In the genomic region with DNA sequence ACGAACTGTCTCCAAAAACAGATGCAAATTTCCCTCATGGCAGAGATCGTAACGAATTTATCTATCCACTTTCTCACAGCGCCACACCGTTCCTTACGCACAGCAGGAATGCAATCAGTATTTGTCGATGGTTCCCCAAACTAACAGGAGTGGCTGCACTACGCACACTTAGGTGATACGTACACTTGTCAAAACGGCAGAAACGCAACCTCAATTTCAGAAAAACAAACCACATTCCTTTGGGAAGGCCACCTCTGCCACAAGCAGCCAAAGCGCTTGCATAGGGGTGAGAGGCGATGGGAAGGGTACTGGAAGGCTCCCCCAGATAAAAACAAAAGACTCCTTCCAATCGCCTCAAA, we compare ENCODE assay signal across 8 cellular contexts. TPM values are rescaled to one million over a fixed set of nuclear protein-coding genes. Genes with fewer than 3 reads are reported as not detected.
DNase-seq lines count a peak whose midpoint lies in the region; ATAC-seq and TF ChIP-seq lines count a peak whose summit lies in the region.

No MANE protein-coding gene starts in this region.

- no peak for TF ChIP-seq CTCF in heart left ventricle (IDR thresholded peaks at IDR 0.05)

- DNase-seq in NCI-H1417 (lab: John Stamatoyannopoulos, UW) (peak in 2 of 3 experiments; percentile 73 to 76), NCI-H1417 treated with DMSO at 0.1 percent for 48 hours (lab: John Stamatoyannopoulos, UW) (no peak), HCEC 1CT (peak; percentile 18), M059J (ENCODE audit: low read depth) (peak; percentile 27), heart left ventricle (no peak), trophoblast cell (peak in 1 of 2 donors; percentile 37)
- no peak for DNase-seq in activated T-helper 2 cell treated with anti-CD3 and anti-CD28 coated beads, Interferon-gamma antibody, Interleukin-2, Interleukin-4, amounts not matched to agents 10 μg/mL and 5 μg/mL and 100 μg/mL, durations not matched to agents 14 hours and 24 hours and 36 hours (ENCODE audit: low spot score)
- no peak for DNase-seq in effector CD4-positive, alpha-beta T cell

- H3K9me3 Mint-ChIP-seq in activated T-helper 2 cell treated with anti-CD3 and anti-CD28 coated beads, Interferon-gamma antibody, Interleukin-2, Interleukin-4, amounts not matched to agents 10 μg/mL and 5 μg/mL and 100 μg/mL, durations not matched to agents 14 hours and 24 hours and 36 hours = no peaks in the 10 kb centered on the region

- H3K36me3 ChIP-seq in heart left ventricle = no peaks in the 10 kb centered on the region
- no peaks in the 10 kb centered on the region for H3K36me3 ChIP-seq in trophoblast cell (ENCODE audit: control insufficient read depth in 1 of 2, insufficient read depth in 2 of 2, low read length in 2 of 2)

- H3K9me3 ChIP-seq in heart left ventricle (no peaks in the 10 kb centered on the region), trophoblast cell (ENCODE audit: insufficient read depth, low read depth, low read length) (peaks cover 3% of the 10 kb centered on the region)

- H3K4ac ChIP-seq in trophoblast cell (ENCODE audit: low read depth, low read length) = peak overlapping the region; percentile 56

- H3K4me1 ChIP-seq in heart left ventricle = peaks cover 0 to 26% (median 18%) of the 10 kb centered on the region in 12 donors
- H3K4me1 ChIP-seq in trophoblast cell (ENCODE audit: control insufficient read depth in 1 of 2, insufficient read depth in 2 of 2, low read length in 2 of 2) = peaks cover 0 to 8% of the 10 kb centered on the region in 2 experiments

- peak overlapping the region; percentile 59 for H4K91ac ChIP-seq in trophoblast cell (ENCODE audit: low read depth, low read length)

- H3K27ac Mint-ChIP-seq in activated T-helper 2 cell treated with anti-CD3 and anti-CD28 coated beads, Interferon-gamma antibody, Interleukin-2, Interleukin-4, amounts not matched to agents 10 μg/mL and 5 μg/mL and 100 μg/mL, durations not matched to agents 14 hours and 24 hours and 36 hours = peak overlapping the region; percentile 97

- ATAC-seq in heart left ventricle = peak in 3 of 4 donors; percentile 20 to 35 (median 21)

- H2BK12ac ChIP-seq in trophoblast cell (ENCODE audit: low read length) = no peak overlapping the region

- H3K4me3 ChIP-seq in heart left ventricle (peak overlapping the region; percentile 71 to 98 (median 84)), trophoblast cell (ENCODE audit: low read depth, low read length) (peak overlapping the region; percentile 99)

- peaks cover 13% of the 10 kb centered on the region for H3K79me2 ChIP-seq in trophoblast cell (ENCODE audit: control insufficient read depth, insufficient read depth, low read length, poor library complexity)

- peaks cover 27% of the 10 kb centered on the region for H3K4me1 Mint-ChIP-seq in activated T-helper 2 cell treated with anti-CD3 and anti-CD28 coated beads, Interferon-gamma antibody, Interleukin-2, Interleukin-4, amounts not matched to agents 10 μg/mL and 5 μg/mL and 100 μg/mL, durations not matched to agents 14 hours and 24 hours and 36 hours (ENCODE audit: low read depth)

- H2BK120ac ChIP-seq in trophoblast cell (ENCODE audit: insufficient read depth, low read length, poor library complexity) = no peak overlapping the region

- H3K27ac ChIP-seq in heart left ventricle (peak overlapping the region; percentile 14 to 96 (median 86)), trophoblast cell (ENCODE audit: low read depth, low read length) (peak overlapping the region; percentile 43)

- H3K27me3 ChIP-seq in heart left ventricle (no peaks in the 10 kb centered on the region), trophoblast cell (ENCODE audit: insufficient read depth, low read length) (no peaks in the 10 kb centered on the region)

- no peak overlapping the region for H3K23ac ChIP-seq in trophoblast cell (ENCODE audit: low read length)

- peak overlapping the region; percentile 91 for H3K4me3 Mint-ChIP-seq in activated T-helper 2 cell treated with anti-CD3 and anti-CD28 coated beads, Interferon-gamma antibody, Interleukin-2, Interleukin-4, amounts not matched to agents 10 μg/mL and 5 μg/mL and 100 μg/mL, durations not matched to agents 14 hours and 24 hours and 36 hours (ENCODE audit: low read depth)

- peak overlapping the region; percentile 88 for H4K8ac ChIP-seq in trophoblast cell (ENCODE audit: low read depth, low read length)

- no peak for TF ChIP-seq POLR2A in heart left ventricle (IDR thresholded peaks at IDR 0.05)

- peaks cover 4% of the 10 kb centered on the region for H3K79me1 ChIP-seq in trophoblast cell (ENCODE audit: low read length)

- WGBS in heart left ventricle, 4 donors = 0 to 1% (median 0%) methylated on average over 13 to 14 of the region's 14 CpGs
- no CpG with 5 or more reads among the region's 14 CpGs for WGBS in trophoblast cell (ENCODE audit: extremely low coverage, insufficient coverage, insufficient read length)

- H3K4me2 ChIP-seq in trophoblast cell (ENCODE audit: low read length) = peak overlapping the region; percentile 99

- peak overlapping the region; percentile 75 for H4K12ac ChIP-seq in trophoblast cell (ENCODE audit: low read depth, low read length)

- H3K27me3 Mint-ChIP-seq in activated T-helper 2 cell treated with anti-CD3 and anti-CD28 coated beads, Interferon-gamma antibody, Interleukin-2, Interleukin-4, amounts not matched to agents 10 μg/mL and 5 μg/mL and 100 μg/mL, durations not matched to agents 14 hours and 24 hours and 36 hours (ENCODE audit: low read depth) = no peaks in the 10 kb centered on the region

- peaks cover 14% of the 10 kb centered on the region for H3K36me3 Mint-ChIP-seq in activated T-helper 2 cell treated with anti-CD3 and anti-CD28 coated beads, Interferon-gamma antibody, Interleukin-2, Interleukin-4, amounts not matched to agents 10 μg/mL and 5 μg/mL and 100 μg/mL, durations not matched to agents 14 hours and 24 hours and 36 hours (ENCODE audit: low read depth)

- H2BK5ac ChIP-seq in trophoblast cell (ENCODE audit: low read depth, low read length, poor library complexity) = peak overlapping the region; percentile 4

- peak overlapping the region; percentile 81 for H3K9ac ChIP-seq in trophoblast cell (ENCODE audit: low read length)

- intact Hi-C loops in activated T-helper 2 cell treated with anti-CD3 and anti-CD28 coated beads, Interferon-gamma antibody, Interleukin-2, Interleukin-4, amounts not matched to agents 10 μg/mL and 5 μg/mL and 100 μg/mL, durations not matched to agents 14 hours and 24 hours and 36 hours (cut with micrococcal nuclease) = loop anchor here (1.0 to 2.0 kb wide), 4 partner anchors 10 to 768 kb away; partner anchors contain the start of genes CASP8AP2 and MAP3K7
- intact Hi-C loops in heart left ventricle (cut with DNase I) = no loop called here

- peak overlapping the region; percentile 86 for H2AFZ ChIP-seq in trophoblast cell (ENCODE audit: insufficient read depth, low read length, poor library complexity)

- no peak overlapping the region for H2AK5ac ChIP-seq in trophoblast cell (ENCODE audit: low read length)

- H3K18ac ChIP-seq in trophoblast cell (ENCODE audit: low read length) = peak overlapping the region; percentile 42

- peak overlapping the region; percentile 31 for H3K14ac ChIP-seq in trophoblast cell (ENCODE audit: low read length)

RNA-seq across cellular contexts. Expression of gene MDN1, which starts 0.6 kb away (rescaled TPM):
- 3.5 and 8.7 TPM in 2 replicates for total RNA-seq in M059J (2014; rRNA removed; shearing (Covaris generic))
- 61.7 and 66.5 TPM in 2 replicates for total RNA-seq in activated T-helper 2 cell treated with anti-CD3 and anti-CD28 coated beads, Interferon-gamma antibody, Interleukin-2, Interleukin-4, amounts not matched to agents 10 μg/mL and 5 μg/mL and 100 μg/mL, durations not matched to agents 14 hours and 24 hours and 36 hours
- 10 to 100 TPM; 17.6 to 38.0 (median 24.4) TPM for total RNA-seq in heart left ventricle
- polyA plus RNA-seq in heart left ventricle = 10 to 100 TPM in 1 of 2 donors, 1 to 10 TPM in 1; 9.1 to 24.6 TPM
- 8.5 and 9.0 TPM in 2 replicates for polyA plus RNA-seq in trophoblast cell (2013)

RNA-seq across cellular contexts. Expression of gene CASP8AP2, which starts 10.7 kb away (rescaled TPM):
- 9.3 and 11.4 TPM in 2 replicates for total RNA-seq in M059J (2014; rRNA removed; shearing (Covaris generic))
- total RNA-seq in activated T-helper 2 cell treated with anti-CD3 and anti-CD28 coated beads, Interferon-gamma antibody, Interleukin-2, Interleukin-4, amounts not matched to agents 10 μg/mL and 5 μg/mL and 100 μg/mL, durations not matched to agents 14 hours and 24 hours and 36 hours = 31.8 and 32.8 TPM in 2 replicates
- total RNA-seq in heart left ventricle = 10 to 100 TPM in 8 of 9 donors, 1 to 10 TPM in 1; 8.4 to 16.2 (median 12.3) TPM
- polyA plus RNA-seq in heart left ventricle = 1 to 10 TPM; 4.4 to 6.5 TPM
- polyA plus RNA-seq in trophoblast cell (2013) = 9.8 and 10.6 TPM in 2 replicates

Comparison
In these comparisons a context has a peak if more than half of its experiments do, and no peak if none do; other contexts are left out.
1. DNase-seq: peak in NCI-H1417 (2 of 3), HCEC 1CT (single experiment) and M059J (single experiment); none in NCI-H1417 treated with DMSO at 0.1 percent for 48 hours (single experiment), activated T-helper 2 cell treated with anti-CD3 and anti-CD28 coated beads, Interferon-gamma antibody, Interleukin-2, Interleukin-4, amounts not matched to agents 10 μg/mL and 5 μg/mL and 100 μg/mL, durations not matched to agents 14 hours and 24 hours and 36 hours (single experiment), heart left ventricle (0 of 5) and effector CD4-positive, alpha-beta T cell (single experiment).